ENCODE assay signal across 8 cellular contexts in the genomic region with DNA sequence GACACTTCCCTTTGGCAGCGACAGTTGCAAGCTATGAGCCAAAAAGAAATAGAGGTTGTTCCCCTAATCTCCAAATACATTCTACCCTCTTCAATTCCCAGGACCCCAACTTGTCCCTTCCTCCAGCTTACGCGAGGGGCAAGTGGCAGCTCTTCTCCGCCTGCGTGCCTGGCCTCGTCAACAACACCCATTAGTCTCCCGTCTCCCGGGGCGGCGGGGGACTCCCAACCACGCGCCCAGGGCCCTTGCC. TPM values are rescaled to one million over a fixed set of nuclear protein-coding genes. Genes with fewer than 3 reads are reported as not detected.
DNase-seq lines count a peak whose midpoint lies in the region; ATAC-seq and TF ChIP-seq lines count a peak whose summit lies in the region.

No MANE protein-coding gene starts in this region.

- H3K4me3 Mint-ChIP-seq in nephron, result peak overlapping the region; percentile 77 to 87 (median 84)

- no peak for ATAC-seq in HG02610 (IDR thresholded peaks at IDR 0.05; ENCODE audit: unreplicated experiment)

- DNase-seq in MG63 (no peak), D341Med (ENCODE audit: low spot score) (no peak), cerebellum (ENCODE audit: low spot score) (no peak)
- no peak for DNase-seq in effector memory CD4-positive, alpha-beta T cell
- DNase-seq in stimulated activated CD4-positive, alpha-beta T cell treated with anti-CD3 and anti-CD28 coated beads, Interleukin-12 subunit alpha, Interleukin-12 subunit beta, amount 100 ng/mL, for 4 hours, result no peak

- H3K36me3 ChIP-seq in BLaER1, result no peaks in the 10 kb centered on the region; the same call in 1 of the 2 replicates
- H3K36me3 ChIP-seq in MG63, result peaks cover 25% of the 10 kb centered on the region
- no peaks in the 10 kb centered on the region for H3K36me3 ChIP-seq in effector memory CD4-positive, alpha-beta T cell (ENCODE audit: control insufficient read depth, insufficient read depth, low read length)

- H3K27ac Mint-ChIP-seq in nephron, result peak overlapping the region; percentile 91 to 98 (median 97)

- H3K4me3 ChIP-seq in BLaER1 (peak overlapping the region; percentile 90), MG63 (peak overlapping the region; percentile 48)
- peak overlapping the region; percentile 64 for H3K4me3 ChIP-seq in effector memory CD4-positive, alpha-beta T cell (ENCODE audit: insufficient read depth, low read depth, low read length, poor library complexity, severe bottlenecking)

- H3K9me3 ChIP-seq in BLaER1 (no peaks in the 10 kb centered on the region), MG63 (no peaks in the 10 kb centered on the region)
- no peaks in the 10 kb centered on the region for H3K9me3 ChIP-seq in effector memory CD4-positive, alpha-beta T cell (ENCODE audit: control insufficient read depth, low read length)

- no peaks in the 10 kb centered on the region for H3K27me3 Mint-ChIP-seq in nephron (ENCODE audit: low read depth)

- H4K20me1 ChIP-seq in BLaER1, result no peaks in the 10 kb centered on the region

- H3K36me3 Mint-ChIP-seq in nephron (ENCODE audit: low read depth), result peaks cover 13% of the 10 kb centered on the region

- H3K9ac ChIP-seq in BLaER1, result peak overlapping the region; percentile 86

- no peaks in the 10 kb centered on the region for H3K9me3 Mint-ChIP-seq in nephron

- H3K4me1 Mint-ChIP-seq in nephron, result peaks cover 39% of the 10 kb centered on the region

- H3K4me2 ChIP-seq in BLaER1, result peak overlapping the region; percentile 84

- no peak for TF ChIP-seq CTCF in nephron (IDR thresholded peaks at IDR 0.05; ENCODE audit: unreplicated experiment in 3 of 3)

- H3K4me1 ChIP-seq in BLaER1, result peaks cover 36% of the 10 kb centered on the region
- no peaks in the 10 kb centered on the region for H3K4me1 ChIP-seq in effector memory CD4-positive, alpha-beta T cell (ENCODE audit: control insufficient read depth, insufficient read depth, low read length, poor library complexity, severe bottlenecking)

- peak overlapping the region; percentile 85 for H3K27ac ChIP-seq in BLaER1
- H3K27ac ChIP-seq in effector memory CD4-positive, alpha-beta T cell (ENCODE audit: insufficient read depth, low read length, poor library complexity, severe bottlenecking), result peak overlapping the region; percentile 60

- H3K27me3 ChIP-seq in BLaER1 (no peaks in the 10 kb centered on the region), MG63 (no peaks in the 10 kb centered on the region)
- H3K27me3 ChIP-seq in effector memory CD4-positive, alpha-beta T cell (replicated peaks; ENCODE audit: control insufficient read depth, insufficient read depth, low read length, poor library complexity, severe bottlenecking), result no peaks in the 10 kb centered on the region

RNA-seq across cellular contexts. Expression of a gene that starts 0.5 kb away (rescaled TPM):
- total RNA-seq in MG63 (2014; rRNA removed; shearing (Covaris generic); ENCODE audit: low replicate concordance), result 55.2 and 126 TPM in 2 replicates
- total RNA-seq in cerebellum, result 94.9 TPM
